In genomic region chr3:196207159-196207832, GRCh38 we compare ENCODE assay signal across 9 cellular contexts. TPM values are rescaled to one million over a fixed set of nuclear protein-coding genes. Genes with fewer than 3 reads are reported as not detected.
DNase-seq lines count a peak whose midpoint lies in the region; ATAC-seq and TF ChIP-seq lines count a peak whose summit lies in the region.
"Had no signal": no experiment of that assay in that cellular context is flagged by ENCODE, and none has a peak within 500 bp of the region (broad histone marks: within the 10 kb centered on the region; RNA-seq: fewer than 3 reads in every experiment).

No MANE protein-coding gene starts in this region.

- peaks cover 7% of the 10 kb centered on the region for H3K4me1 ChIP-seq in CD8-positive, alpha-beta T cell (ENCODE audit: insufficient read depth, low read length)

- H3K27me3 Mint-ChIP-seq in CD8-positive, alpha-beta T cell (ENCODE audit: low read depth), result no peaks in the 10 kb centered on the region
- H3K27me3 Mint-ChIP-seq in effector memory CD8-positive, alpha-beta T cell, result no peaks in the 10 kb centered on the region
- peaks cover 0 to 14% of the 10 kb centered on the region in 2 donors for H3K27me3 Mint-ChIP-seq in natural killer cell treated with Interleukin-12 subunit alpha and Interleukin-12 subunit beta and Interleukin-15 and Interleukin-18, amount 100 ng/mL, for 72 hours

- H3K27ac ChIP-seq in CD8-positive, alpha-beta T cell (ENCODE audit: low read depth, low read length), result no peak overlapping the region
- H3K27ac ChIP-seq in SK-N-MC, result no peak overlapping the region

- no peak overlapping the region for H3K27ac Mint-ChIP-seq in CD8-positive, alpha-beta T cell
- peak overlapping the region; percentile 79 to 85 for H3K27ac Mint-ChIP-seq in effector memory CD8-positive, alpha-beta T cell
- H3K27ac Mint-ChIP-seq in natural killer cell treated with Interleukin-12 subunit alpha and Interleukin-12 subunit beta and Interleukin-15 and Interleukin-18, amount 100 ng/mL, for 72 hours, result no peak overlapping the region

- CTCF ChIA-PET in CD8-positive, alpha-beta T cell (lab: Charles Lee), result interaction anchor here (0.7 to 3.2 kb wide), 3 partner anchors 10 to 134 kb away, joined by 3 to 11 read pairs (median 11); no protein-coding TSS in a partner anchor

- no peaks in the 10 kb centered on the region for H3K27me3 ChIP-seq in CD8-positive, alpha-beta T cell (ENCODE audit: insufficient read depth, low read length)

- ATAC-seq in CD8-positive, alpha-beta T cell, result peak; percentile 53
- peak; percentile 39 for ATAC-seq in effector memory CD8-positive, alpha-beta T cell (replicated peaks)
- peak; percentile 59 to 63 for ATAC-seq in natural killer cell treated with Interleukin-12 subunit alpha and Interleukin-12 subunit beta and Interleukin-15 and Interleukin-18, amount 100 ng/mL, for 72 hours
- ATAC-seq in GM21786 (IDR thresholded peaks at IDR 0.05; ENCODE audit: unreplicated experiment), result no peak

- H3K4me3 ChIP-seq in CD8-positive, alpha-beta T cell (ENCODE audit: low read depth, low read length), result peak overlapping the region; percentile 28
- peak overlapping the region; percentile 85; the same call in 1 of the 2 replicates for H3K4me3 ChIP-seq in SK-N-MC

- H3K9ac ChIP-seq in SK-N-MC (ENCODE audit: insufficient read length), result no peak overlapping the region

- POLR2A ChIA-PET in CD8-positive, alpha-beta T cell (lab: Charles Lee), result interaction anchor here (0.5 kb wide), 1 partner anchor 611 kb away, joined by 4 read pairs; no protein-coding TSS in a partner anchor

- H3K4me3 Mint-ChIP-seq in CD8-positive, alpha-beta T cell, result peak overlapping the region; percentile 85
- peak overlapping the region; percentile 81 to 88 for H3K4me3 Mint-ChIP-seq in effector memory CD8-positive, alpha-beta T cell
- peak overlapping the region; percentile 81 for H3K4me3 Mint-ChIP-seq in natural killer cell treated with Interleukin-12 subunit alpha and Interleukin-12 subunit beta and Interleukin-15 and Interleukin-18, amount 100 ng/mL, for 72 hours

- no peaks in the 10 kb centered on the region for H3K36me3 ChIP-seq in CD8-positive, alpha-beta T cell (ENCODE audit: insufficient read depth, low read length)
- no peaks in the 10 kb centered on the region for H3K36me3 ChIP-seq in SK-N-MC (ENCODE audit: insufficient read depth, low read length)

- intact Hi-C loops in CD8-positive, alpha-beta T cell (cut with DNase I, micrococcal nuclease), result loop anchor here (1.0 to 10.0 kb wide), 3 partner anchors 28 to 1722 kb away; partner anchors contain the start of genes ATP13A3 (in 1 of the 2) and TFRC (in 1 of the 2)

- H3K4me1 Mint-ChIP-seq in CD8-positive, alpha-beta T cell (ENCODE audit: low read depth), result peaks cover 12% of the 10 kb centered on the region
- H3K4me1 Mint-ChIP-seq in effector memory CD8-positive, alpha-beta T cell (ENCODE audit: low read depth in 2 of 2), result peaks cover 11 to 16% of the 10 kb centered on the region in 2 donors
- H3K4me1 Mint-ChIP-seq in natural killer cell treated with Interleukin-12 subunit alpha and Interleukin-12 subunit beta and Interleukin-15 and Interleukin-18, amount 100 ng/mL, for 72 hours (ENCODE audit: low read depth in 2 of 2), result peaks cover 4 to 20% of the 10 kb centered on the region in 2 donors

- no peaks in the 10 kb centered on the region for H3K9me3 Mint-ChIP-seq in CD8-positive, alpha-beta T cell
- no peaks in the 10 kb centered on the region for H3K9me3 Mint-ChIP-seq in effector memory CD8-positive, alpha-beta T cell
- no peaks in the 10 kb centered on the region for H3K9me3 Mint-ChIP-seq in natural killer cell treated with Interleukin-12 subunit alpha and Interleukin-12 subunit beta and Interleukin-15 and Interleukin-18, amount 100 ng/mL, for 72 hours

- no peak for TF ChIP-seq CTCF in CD8-positive, alpha-beta T cell (IDR thresholded peaks at IDR 0.05)

- no peaks in the 10 kb centered on the region for H3K9me3 ChIP-seq in CD8-positive, alpha-beta T cell (ENCODE audit: low read length)
- no peaks in the 10 kb centered on the region; the same call in 1 of the 2 replicates for H3K9me3 ChIP-seq in SK-N-MC (ENCODE audit: low read depth, low read length)

- peak in 1 of 7 experiments; percentile 31 for DNase-seq in CD8-positive, alpha-beta T cell
- DNase-seq in SK-N-MC (ENCODE audit: low read depth, low spot score), result no peak
- peak in 1 of 3 experiments; percentile 26 for DNase-seq in effector memory CD8-positive, alpha-beta T cell
- no peak for DNase-seq in natural killer cell treated with Interleukin-12 subunit alpha and Interleukin-12 subunit beta and Interleukin-15 and Interleukin-18, amount 100 ng/mL, for 72 hours (ENCODE audit: low spot score)
- DNase-seq in H4 (ENCODE audit: low spot score), result no peak
- DNase-seq in COR-L47 (lab: John Stamatoyannopoulos, UW), result no peak
- DNase-seq in cerebellum (ENCODE audit: low spot score), result no peak

- no peaks in the 10 kb centered on the region for H3K36me3 Mint-ChIP-seq in CD8-positive, alpha-beta T cell
- peaks cover 9% of the 10 kb centered on the region for H3K36me3 Mint-ChIP-seq in effector memory CD8-positive, alpha-beta T cell (ENCODE audit: insufficient read depth)
- no peaks in the 10 kb centered on the region for H3K36me3 Mint-ChIP-seq in natural killer cell treated with Interleukin-12 subunit alpha and Interleukin-12 subunit beta and Interleukin-15 and Interleukin-18, amount 100 ng/mL, for 72 hours

RNA-seq across cellular contexts. Expression of gene ZDHHC19, which starts 3.9 kb away (rescaled TPM):
- total RNA-seq in CD8-positive, alpha-beta T cell, result not detected
- 1 to 10 TPM in 1 of 2 donors, not detected in 1; 1.0 TPM for total RNA-seq in natural killer cell treated with Interleukin-12 subunit alpha and Interleukin-12 subunit beta and Interleukin-15 and Interleukin-18, amount 100 ng/mL, for 72 hours
- not detected in 2 replicates for total RNA-seq in H4 (2014; rRNA removed; shearing (Covaris generic))
- not detected for total RNA-seq in cerebellum
- total RNA-seq: T-helper 1 cell treated with Interleukin-12 subunit alpha and Interleukin-12 subunit beta and Interleukin-4 antibody, amounts not matched to agents 30 ng/mL and 1 ng/mL, for 36 hours had no signal

RNA-seq across cellular contexts. Expression of gene SLC51A, which starts 9.0 kb away (rescaled TPM):
- not detected for total RNA-seq in CD8-positive, alpha-beta T cell
- total RNA-seq in natural killer cell treated with Interleukin-12 subunit alpha and Interleukin-12 subunit beta and Interleukin-15 and Interleukin-18, amount 100 ng/mL, for 72 hours, result not detected
- total RNA-seq in H4 (2014; rRNA removed; shearing (Covaris generic)), result not detected in 2 replicates
- total RNA-seq in cerebellum, result not detected
- total RNA-seq: T-helper 1 cell treated with Interleukin-12 subunit alpha and Interleukin-12 subunit beta and Interleukin-4 antibody, amounts not matched to agents 30 ng/mL and 1 ng/mL, for 36 hours had no signal

Comparison
In these comparisons a context has a peak if more than half of its experiments do, and no peak if none do; other contexts are left out.
1. H3K27ac Mint-ChIP-seq: peak in effector memory CD8-positive, alpha-beta T cell (2 of 2); none in CD8-positive, alpha-beta T cell (single experiment) and natural killer cell treated with Interleukin-12 subunit alpha and Interleukin-12 subunit beta and Interleukin-15 and Interleukin-18, amount 100 ng/mL, for 72 hours (0 of 2).
2. Peak in every context shown above with its lines, with median percentiles within 50 percentile points of each other: H3K4me3 Mint-ChIP-seq.